ENCODE assay signal across 1 cellular context in the genomic region with DNA sequence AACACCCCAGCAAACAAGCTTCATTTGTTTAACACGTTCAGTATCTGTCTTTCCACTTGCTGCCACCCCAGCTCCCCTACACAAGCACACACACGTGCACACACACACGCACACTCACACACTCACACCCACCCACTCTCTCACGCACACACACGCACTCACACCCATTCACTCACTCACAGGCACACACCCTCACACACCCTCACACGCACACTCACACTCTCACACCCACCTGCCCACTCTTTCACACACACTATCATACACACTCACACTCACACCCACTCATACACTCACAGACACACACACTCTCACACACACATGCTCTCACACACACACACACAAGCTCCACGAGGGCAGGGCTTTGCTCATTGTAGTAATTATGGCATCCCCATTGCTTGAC.
TF ChIP-seq lines count a peak whose summit lies in the region.

No MANE protein-coding gene starts in this region.

TF ChIP-seq in HepG2, 621 proteins besides CTCF, POLR2A, EP300 and RAD21 (continued from another document):
- TF ChIP-seq ZBTB44 (CRISPR knock-in tag; IDR thresholded peaks at IDR 0.05) (no peak), ATM (IDR thresholded peaks at IDR 0.05; ENCODE audit: borderline replicate concordance) (peak; percentile 75; the same call in 1 of the 2 replicates), SIN3A (IDR thresholded peaks at IDR 0.05; ENCODE audit: borderline replicate concordance, low read depth, low read length) (no peak)
- TF ChIP-seq, protein P1, sequence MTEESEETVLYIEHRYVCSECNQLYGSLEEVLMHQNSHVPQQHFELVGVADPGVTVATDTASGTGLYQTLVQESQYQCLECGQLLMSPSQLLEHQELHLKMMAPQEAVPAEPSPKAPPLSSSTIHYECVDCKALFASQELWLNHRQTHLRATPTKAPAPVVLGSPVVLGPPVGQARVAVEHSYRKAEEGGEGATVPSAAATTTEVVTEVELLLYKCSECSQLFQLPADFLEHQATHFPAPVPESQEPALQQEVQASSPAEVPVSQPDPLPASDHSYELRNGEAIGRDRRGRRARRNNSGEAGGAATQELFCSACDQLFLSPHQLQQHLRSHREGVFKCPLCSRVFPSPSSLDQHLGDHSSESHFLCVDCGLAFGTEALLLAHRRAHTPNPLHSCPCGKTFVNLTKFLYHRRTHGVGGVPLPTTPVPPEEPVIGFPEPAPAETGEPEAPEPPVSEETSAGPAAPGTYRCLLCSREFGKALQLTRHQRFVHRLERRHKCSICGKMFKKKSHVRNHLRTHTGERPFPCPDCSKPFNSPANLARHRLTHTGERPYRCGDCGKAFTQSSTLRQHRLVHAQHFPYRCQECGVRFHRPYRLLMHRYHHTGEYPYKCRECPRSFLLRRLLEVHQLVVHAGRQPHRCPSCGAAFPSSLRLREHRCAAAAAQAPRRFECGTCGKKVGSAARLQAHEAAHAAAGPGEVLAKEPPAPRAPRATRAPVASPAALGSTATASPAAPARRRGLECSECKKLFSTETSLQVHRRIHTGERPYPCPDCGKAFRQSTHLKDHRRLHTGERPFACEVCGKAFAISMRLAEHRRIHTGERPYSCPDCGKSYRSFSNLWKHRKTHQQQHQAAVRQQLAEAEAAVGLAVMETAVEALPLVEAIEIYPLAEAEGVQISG (CRISPR knock-in tag; IDR thresholded peaks at IDR 0.05), result no peak
